Comparison of ENCODE assay signal across 9 cellular contexts in the genomic region with DNA sequence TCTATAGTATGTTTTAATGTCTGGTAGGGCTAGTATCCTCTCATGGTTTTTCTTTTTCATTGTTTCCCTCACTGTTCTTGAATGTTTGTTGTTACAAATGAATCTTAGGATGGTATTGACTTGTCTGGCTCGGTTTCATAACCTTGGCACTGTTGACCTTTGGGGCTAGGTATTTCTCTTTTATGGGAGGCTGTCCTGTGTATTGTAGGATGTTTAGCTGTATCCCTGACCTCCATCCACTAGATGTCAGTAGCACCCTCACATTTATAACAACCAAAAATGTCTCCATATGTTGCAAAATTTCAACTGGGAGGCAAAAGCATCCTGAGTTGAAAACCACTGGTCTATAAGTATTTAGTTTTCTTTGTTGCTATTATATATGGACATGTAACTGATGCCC. TPM values are rescaled to one million over a fixed set of nuclear protein-coding genes. Genes with fewer than 3 reads are reported as not detected.
DNase-seq lines count a peak whose midpoint lies in the region; ATAC-seq, FAIRE-seq and TF ChIP-seq lines count a peak whose summit lies in the region.
"Had no signal": no experiment of that assay in that cellular context is flagged by ENCODE, and none has a peak within 500 bp of the region (broad histone marks: within the 10 kb centered on the region; RNA-seq: fewer than 3 reads in every experiment).

No MANE protein-coding gene starts in this region.

- H3K27ac ChIP-seq in osteoblast (ENCODE audit: low read depth, low read length), result no peak overlapping the region
- H3K27ac ChIP-seq: SK-N-MC had no signal

- H3K9me3 ChIP-seq in osteoblast (ENCODE audit: low read depth, low read length), result no peaks in the 10 kb centered on the region

- H3K4me3 ChIP-seq in GM12865 (ENCODE audit: low read depth, low read length) (no peak overlapping the region), LNCaP clone FGC (ENCODE audit: low read depth, low read length) (no peak overlapping the region), bronchial epithelial cell (ENCODE audit: low read depth, low read length) (no peak overlapping the region), osteoblast (ENCODE audit: insufficient read depth, low read length) (no peak overlapping the region)
- H3K4me3 ChIP-seq: SK-N-MC had no signal

- TF ChIP-seq CTCF in GM12865 (IDR thresholded peaks at IDR 0.05; ENCODE audit: insufficient read depth, low read depth, low read length, missing control alignments) (peak; percentile 38), LNCaP clone FGC (IDR thresholded peaks at IDR 0.05; ENCODE audit: control insufficient read depth, extremely low read depth, insufficient read depth) (peak; percentile 61), bronchial epithelial cell (IDR thresholded peaks at IDR 0.05; ENCODE audit: insufficient read depth, low read length, severe bottlenecking) (peak; percentile 55), osteoblast (IDR thresholded peaks at IDR 0.05; ENCODE audit: extremely low read depth, low read depth, low read length) (peak; percentile 68)

- no peaks in the 10 kb centered on the region for H4K20me1 ChIP-seq in osteoblast (ENCODE audit: insufficient read depth, low read length)

- no peaks in the 10 kb centered on the region for H3K36me3 ChIP-seq in bronchial epithelial cell (ENCODE audit: control insufficient read depth, insufficient read depth, low read length)
- H3K36me3 ChIP-seq in osteoblast (ENCODE audit: insufficient read depth, low read length), result no peaks in the 10 kb centered on the region

- H2AFZ ChIP-seq in osteoblast (ENCODE audit: low read length), result no peak overlapping the region

- H3K4me1 ChIP-seq in osteoblast (ENCODE audit: insufficient read depth, low read length), result no peaks in the 10 kb centered on the region

- peak; percentile 40 for FAIRE-seq in bronchial epithelial cell (lab: Jason Lieb, UNC)

- H3K27me3 ChIP-seq in bronchial epithelial cell (ENCODE audit: control insufficient read depth, insufficient read depth, low read length), result no peaks in the 10 kb centered on the region
- H3K27me3 ChIP-seq in osteoblast (ENCODE audit: insufficient read depth, low read length), result no peaks in the 10 kb centered on the region

- DNase-seq in GM12865 (ENCODE audit: low read depth), result peak; percentile 38
- DNase-seq in LNCaP clone FGC (ENCODE audit: low read depth), result peak; percentile 55
- DNase-seq in bronchial epithelial cell (ENCODE audit: low read depth), result peak; percentile 58
- no peak for DNase-seq in osteoblast (ENCODE audit: insufficient read length, low spot score, missing footprints)
- DNase-seq in DMS114 treated with DMSO at 0.1 percent for 48 hours (lab: John Stamatoyannopoulos, UW; ENCODE audit: unreplicated experiment), result no peak
- DNase-seq in NCI-H1694 (lab: John Stamatoyannopoulos, UW), result no peak

- no peak overlapping the region for H3K4me2 ChIP-seq in osteoblast (ENCODE audit: insufficient read depth, low read length)

- no peaks in the 10 kb centered on the region for H3K79me2 ChIP-seq in osteoblast (ENCODE audit: insufficient read depth, low read length)

- ATAC-seq in HG03439 (IDR thresholded peaks at IDR 0.05; ENCODE audit: unreplicated experiment) (no peak), HG02970 (IDR thresholded peaks at IDR 0.05; ENCODE audit: low FRiP score, unreplicated experiment) (no peak)

RNA-seq across cellular contexts. Expression of gene AOX1, which starts 7.0 kb away (rescaled TPM):
- 8.4 and 15.7 TPM in 2 replicates for total RNA-seq in bronchial epithelial cell
- total RNA-seq in osteoblast, result 76.4 and 87.8 TPM in 2 replicates

RNA-seq across cellular contexts. Expression of gene SGO2, which starts 52.8 kb away (rescaled TPM):
- total RNA-seq in bronchial epithelial cell (0.64 and 0.79 TPM in 2 replicates), osteoblast (3.2 and 4.0 TPM in 2 replicates)

Comparison
In these comparisons a context has a peak if more than half of its experiments do, and no peak if none do; other contexts are left out.
1. DNase-seq: peak in GM12865 (single experiment), LNCaP clone FGC (single experiment) and bronchial epithelial cell (single experiment); none in osteoblast (single experiment), DMS114 treated with DMSO at 0.1 percent for 48 hours (single experiment) and NCI-H1694 (single experiment).
2. Peak in every context shown above with its lines, with median percentiles within 50 percentile points of each other: CTCF ChIP-seq.